ENCODE assay signal across 18 cellular contexts in genomic region chr4:6731780-6732179, GRCh38.
"Had no signal": no experiment of that assay in that cellular context is flagged by ENCODE, and none has a peak within 500 bp of the region (broad histone marks: within the 10 kb centered on the region; RNA-seq: fewer than 3 reads in every experiment).

No MANE protein-coding gene starts in this region.

- H3K36me3 ChIP-seq: esophagus squamous epithelium, neutrophil, sigmoid colon, tibial artery, vagina had no signal

- H3K4me1 Mint-ChIP-seq: central memory CD8-positive, alpha-beta T cell; stimulated activated memory B cell treated with anti-CD40 and anti-IgM and Interleukin-4, amounts not matched to agents 10 μg/mL and 1 μg/mL and 100 μg/mL, for 72 hours had no signal

- H3K4me1 ChIP-seq: parathyroid adenoma had no signal

- H3K27me3 ChIP-seq: esophagus squamous epithelium, neutrophil, sigmoid colon, tibial artery, vagina had no signal

- H3K9me3 Mint-ChIP-seq: central memory CD8-positive, alpha-beta T cell; naive thymus-derived CD8-positive, alpha-beta T cell; stimulated activated memory B cell treated with anti-CD40 and anti-IgM and Interleukin-4, amounts not matched to agents 10 μg/mL and 1 μg/mL and 100 μg/mL, for 72 hours had no signal

- H3K27ac ChIP-seq: neutrophil, parathyroid adenoma had no signal

- H3K27me3 Mint-ChIP-seq: activated CD4-positive, alpha-beta T cell treated with anti-CD3 and anti-CD28 coated beads for 36 hours had no signal

- H3K4me3 Mint-ChIP-seq: activated CD4-positive, alpha-beta T cell treated with anti-CD3 and anti-CD28 coated beads for 36 hours; brain; central memory CD8-positive, alpha-beta T cell; naive thymus-derived CD8-positive, alpha-beta T cell; stimulated activated memory B cell treated with anti-CD40 and anti-IgM and Interleukin-4, amounts not matched to agents 10 μg/mL and 1 μg/mL and 100 μg/mL, for 72 hours had no signal

- ATAC-seq: activated CD4-positive, alpha-beta T cell treated with anti-CD3 and anti-CD28 coated beads for 36 hours; naive thymus-derived CD8-positive, alpha-beta T cell; stimulated activated memory B cell treated with anti-CD40 and anti-IgM and Interleukin-4, amounts not matched to agents 10 μg/mL and 1 μg/mL and 100 μg/mL, for 72 hours had no signal

- H3K36me3 Mint-ChIP-seq: brain; naive thymus-derived CD8-positive, alpha-beta T cell; stimulated activated memory B cell treated with anti-CD40 and anti-IgM and Interleukin-4, amounts not matched to agents 10 μg/mL and 1 μg/mL and 100 μg/mL, for 72 hours had no signal

- H3K27ac Mint-ChIP-seq: activated CD4-positive, alpha-beta T cell treated with anti-CD3 and anti-CD28 coated beads for 36 hours; stimulated activated memory B cell treated with anti-CD40 and anti-IgM and Interleukin-4, amounts not matched to agents 10 μg/mL and 1 μg/mL and 100 μg/mL, for 72 hours had no signal

- H3K9me3 ChIP-seq: esophagus squamous epithelium, neutrophil, sigmoid colon, tibial artery, vagina had no signal

- DNase-seq: activated CD4-positive, alpha-beta T cell treated with anti-CD3 and anti-CD28 coated beads for 36 hours; activated CD4-positive, alpha-beta T cell treated with anti-CD3 and anti-CD28 coated beads, Interleukin-2, amount 50 U/mL, for 48 hours; activated naive CD4-positive, alpha-beta T cell; effector memory CD4-positive, alpha-beta T cell; esophagus squamous epithelium; left cardiac atrium; mesendoderm; naive thymus-derived CD8-positive, alpha-beta T cell; sigmoid colon; stimulated activated CD4-positive, alpha-beta T cell treated with anti-CD3 and anti-CD28 coated beads, Interleukin-4, amount 100 ng/mL, for 24 hours; SW 1271; tibial artery had no signal

- H3K4me3 ChIP-seq: esophagus squamous epithelium, sigmoid colon, tibial artery, vagina had no signal
